32 cellular contexts compared by ENCODE assay signal in the genomic region with DNA sequence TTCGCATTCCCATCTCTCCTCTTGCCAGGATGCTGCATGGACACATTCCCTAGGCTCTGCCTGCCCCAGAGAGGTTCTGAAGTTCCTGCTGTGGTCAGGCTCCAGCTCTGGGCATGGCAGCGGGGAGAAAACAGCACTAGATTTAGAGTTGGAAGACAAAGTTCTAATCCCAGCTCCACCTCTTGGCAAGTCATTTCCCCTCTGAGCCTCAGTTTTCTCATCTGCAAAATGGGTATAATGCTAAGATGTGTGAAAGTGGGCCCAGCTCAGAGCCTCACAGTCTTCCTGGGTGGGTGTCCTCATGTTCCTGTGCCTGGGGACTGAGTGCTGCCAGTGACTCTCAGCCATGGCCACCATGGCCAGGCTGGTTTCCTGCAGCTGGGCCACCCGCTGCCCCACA.
"Had no signal": no experiment of that assay in that cellular context is flagged by ENCODE, and none has a peak within 500 bp of the region (broad histone marks: within the 10 kb centered on the region; RNA-seq: fewer than 3 reads in every experiment).

No MANE protein-coding gene starts in this region.

- H3K27ac Mint-ChIP-seq: natural killer cell treated with Interleukin-12 subunit alpha and Interleukin-12 subunit beta and Interleukin-15 and Interleukin-18, amount 100 ng/mL, for 72 hours; nephron progenitor cell; progenitor cell of endocrine pancreas; stimulated activated memory B cell treated with anti-CD40 and anti-IgM and Interleukin-4, amounts not matched to agents 10 μg/mL and 1 μg/mL and 100 μg/mL, for 72 hours; stimulated activated naive CD8-positive, alpha-beta T cell treated with anti-CD3 and anti-CD28 coated beads, Interleukin-15, amount 100 ng/mL, for 72 hours had no signal

- FAIRE-seq: urothelium cell line had no signal

- H3K27me3 ChIP-seq: neutrophil, ovary, spleen, suprapubic skin, testis, tibial artery, transverse colon, upper lobe of left lung, vagina had no signal

- H3K27me3 Mint-ChIP-seq: naive thymus-derived CD8-positive, alpha-beta T cell; natural killer cell treated with Interleukin-12 subunit alpha and Interleukin-12 subunit beta and Interleukin-15 and Interleukin-18, amount 100 ng/mL, for 72 hours; progenitor cell of endocrine pancreas; stimulated activated memory B cell treated with anti-CD40 and anti-IgM and Interleukin-4, amounts not matched to agents 10 μg/mL and 1 μg/mL and 100 μg/mL, for 72 hours; stimulated activated naive CD8-positive, alpha-beta T cell treated with anti-CD3 and anti-CD28 coated beads, Interleukin-15, amount 100 ng/mL, for 72 hours had no signal

- H3K4me1 Mint-ChIP-seq: neural crest cell had no signal

- H3K36me3 Mint-ChIP-seq: natural killer cell treated with Interleukin-12 subunit alpha and Interleukin-12 subunit beta and Interleukin-15 and Interleukin-18, amount 100 ng/mL, for 72 hours had no signal

- H3K4me1 ChIP-seq: transverse colon, vagina had no signal

- H3K9me3 ChIP-seq: neutrophil, ovary, psoas muscle, spleen, suprapubic skin, testis, tibial artery, transverse colon, upper lobe of left lung, vagina had no signal

- H3K36me3 ChIP-seq: neutrophil, ovary, transverse colon had no signal

- H3K4me3 ChIP-seq: ovary, psoas muscle, skin epidermis, smooth muscle cell, spleen, suprapubic skin, testis, tibial artery, transverse colon, upper lobe of left lung, vagina had no signal

- H2AFZ ChIP-seq: parathyroid adenoma had no signal

- ATAC-seq: naive thymus-derived CD8-positive, alpha-beta T cell; natural killer cell treated with Interleukin-12 subunit alpha and Interleukin-12 subunit beta and Interleukin-15 and Interleukin-18, amount 100 ng/mL, for 72 hours; psoas muscle; right cardiac atrium; sciatic nerve; stimulated activated memory B cell treated with anti-CD40 and anti-IgM and Interleukin-4, amounts not matched to agents 10 μg/mL and 1 μg/mL and 100 μg/mL, for 72 hours; stimulated activated naive CD8-positive, alpha-beta T cell treated with anti-CD3 and anti-CD28 coated beads, Interleukin-15, amount 100 ng/mL, for 72 hours; stimulated activated naive CD8-positive, alpha-beta T cell treated with anti-CD3 and anti-CD28 coated beads, Interleukin-15, Interleukin-2, amounts not matched to agents 100 U/mL and 50 U/mL, for 24 hours had no signal

- H3K4me3 Mint-ChIP-seq: naive thymus-derived CD8-positive, alpha-beta T cell; natural killer cell treated with Interleukin-12 subunit alpha and Interleukin-12 subunit beta and Interleukin-15 and Interleukin-18, amount 100 ng/mL, for 72 hours; nephron progenitor cell; neural crest cell; stimulated activated memory B cell treated with anti-CD40 and anti-IgM and Interleukin-4, amounts not matched to agents 10 μg/mL and 1 μg/mL and 100 μg/mL, for 72 hours; stimulated activated naive CD8-positive, alpha-beta T cell treated with anti-CD3 and anti-CD28 coated beads, Interleukin-15, amount 100 ng/mL, for 72 hours had no signal

- H3K27ac ChIP-seq: neutrophil, ovary, parathyroid adenoma, psoas muscle, skin epidermis, spleen, suprapubic skin, testis, tibial artery, transverse colon, upper lobe of left lung, vagina had no signal

- H3K9ac ChIP-seq: parathyroid adenoma had no signal

- H3K9me3 Mint-ChIP-seq: naive thymus-derived CD8-positive, alpha-beta T cell; natural killer cell treated with Interleukin-12 subunit alpha and Interleukin-12 subunit beta and Interleukin-15 and Interleukin-18, amount 100 ng/mL, for 72 hours; nephron progenitor cell; neural crest cell; stimulated activated memory B cell treated with anti-CD40 and anti-IgM and Interleukin-4, amounts not matched to agents 10 μg/mL and 1 μg/mL and 100 μg/mL, for 72 hours; stimulated activated naive CD8-positive, alpha-beta T cell treated with anti-CD3 and anti-CD28 coated beads, Interleukin-15, amount 100 ng/mL, for 72 hours had no signal

- DNase-seq: naive thymus-derived CD8-positive, alpha-beta T cell; nephron progenitor cell; nucleus accumbens; ovary; psoas muscle; spleen; stimulated activated CD4-positive, alpha-beta T cell treated with anti-CD3 and anti-CD28 coated beads, Interleukin-12 subunit alpha, Interleukin-12 subunit beta, amount 100 ng/mL, for 4 hours; stimulated activated CD4-positive, alpha-beta T cell treated with anti-CD3 and anti-CD28 coated beads, Interleukin-1b, Interleukin-23, amount 100 ng/mL, for 48 hours; stimulated activated CD4-positive, alpha-beta T cell treated with anti-CD3 and anti-CD28 coated beads, Interleukin-4, amount 100 ng/mL, for 1 hour; stimulated activated CD4-positive, alpha-beta T cell treated with anti-CD3 and anti-CD28 coated beads, Interleukin-4, amount 100 ng/mL, for 4 hours; stimulated activated CD8-positive, alpha-beta memory T cell treated with anti-CD3 and anti-CD28 coated beads, Interleukin-4, amount 100 ng/mL, for 48 hours; stimulated activated naive CD4-positive, alpha-beta T cell; stimulated activated naive CD8-positive, alpha-beta T cell treated with anti-CD3 and anti-CD28 coated beads, Interleukin-15, amount 100 ng/mL, for 72 hours; stimulated activated naive CD8-positive, alpha-beta T cell treated with anti-CD3 and anti-CD28 coated beads, Interleukin-15, Interleukin-2, amounts not matched to agents 100 U/mL and 50 U/mL, for 24 hours; substantia nigra; testis; tibial artery; transverse colon had no signal

- H3K4me2 ChIP-seq: smooth muscle cell had no signal
